Comparison of ENCODE assay signal across 17 cellular contexts in genomic region chr9:121889990-121890563, GRCh38.
A peak's percentile ranks its signal among the peaks of the same experiment; 100 is the strongest.
DNase-seq lines count a peak whose midpoint lies in the region; ATAC-seq and TF ChIP-seq lines count a peak whose summit lies in the region.
"Had no signal": no experiment of that assay in that cellular context is flagged by ENCODE, and none has a peak within 500 bp of the region (broad histone marks: within the 10 kb centered on the region; RNA-seq: fewer than 3 reads in every experiment).

No MANE protein-coding gene starts in this region.

- ATAC-seq in stimulated activated naive CD8-positive, alpha-beta T cell treated with anti-CD3 and anti-CD28 coated beads, Interleukin-15, amount 100 ng/mL, for 72 hours = no peak
- ATAC-seq in HG02642 (IDR thresholded peaks at IDR 0.05; ENCODE audit: poor library complexity, unreplicated experiment) = no peak
- ATAC-seq: activated naive CD8-positive, alpha-beta T cell treated with anti-CD3 and anti-CD28 coated beads, Interleukin-2, amount 50 U/mL, for 24 hours; left colon; sciatic nerve had no signal

- DNase-seq in stimulated activated naive CD8-positive, alpha-beta T cell treated with anti-CD3 and anti-CD28 coated beads, Interleukin-15, amount 100 ng/mL, for 72 hours = no peak
- DNase-seq in T1000 (lab: John Stamatoyannopoulos, UW) = peak; percentile 27
- DNase-seq in fibroblast of mammary gland (ENCODE audit: low read depth) = peak; percentile 62
- DNase-seq in uterus = no peak
- DNase-seq in ascending aorta (ENCODE audit: low spot score in 2 of 2) = no peak
- no peak for DNase-seq in osteocyte (ENCODE audit: extremely low spot score, unreplicated experiment)
- DNase-seq: activated naive CD8-positive, alpha-beta T cell treated with anti-CD3 and anti-CD28 coated beads, Interleukin-2, amount 50 U/mL, for 24 hours; cerebellar nuclear complex; foreskin melanocyte; left colon; NCI-H2081; NCI-H69; stimulated activated CD4-positive, alpha-beta T cell treated with anti-CD3 and anti-CD28 coated beads, Interleukin-2, amount 100 ng/mL, for 24 hours had no signal

- intact Hi-C loops in uterus (cut with DNase I; ENCODE audit: low total_unique reads) = no loop called here
- intact Hi-C loops in ascending aorta (cut with DNase I) = no loop called here

- H3K4me3 ChIP-seq in fibroblast of mammary gland (ENCODE audit: control insufficient read depth, low read depth, low read length) = no peak overlapping the region
- H3K4me3 ChIP-seq in uterus = no peak overlapping the region
- no peak overlapping the region for H3K4me3 ChIP-seq in ascending aorta

- TF ChIP-seq CTCF in fibroblast of mammary gland (conservative IDR thresholded peaks at IDR 0.05; ENCODE audit: control insufficient read depth, insufficient read depth, low read depth, low read length) (no peak), uterus (IDR thresholded peaks at IDR 0.05) (no peak), ascending aorta (IDR thresholded peaks at IDR 0.05) (no peak), osteocyte (IDR thresholded peaks at IDR 0.05) (no peak)

- H3K27ac ChIP-seq in uterus (no peak overlapping the region), ascending aorta (no peak overlapping the region)
- H3K27ac ChIP-seq: neutrophil had no signal

- H3K9me3 ChIP-seq in uterus (no peaks in the 10 kb centered on the region), ascending aorta (no peaks in the 10 kb centered on the region)
- H3K9me3 ChIP-seq: neutrophil had no signal

- no peaks in the 10 kb centered on the region for H3K9me3 Mint-ChIP-seq in stimulated activated naive CD8-positive, alpha-beta T cell treated with anti-CD3 and anti-CD28 coated beads, Interleukin-15, Interleukin-2, amounts not matched to agents 100 ng/mL and 50 ng/mL, for 24 hours
- no peaks in the 10 kb centered on the region for H3K9me3 Mint-ChIP-seq in stimulated activated naive CD8-positive, alpha-beta T cell treated with anti-CD3 and anti-CD28 coated beads, Interleukin-15, amount 100 ng/mL, for 72 hours
- H3K9me3 Mint-ChIP-seq in osteocyte (ENCODE audit: unreplicated experiment) = no peaks in the 10 kb centered on the region
- H3K9me3 Mint-ChIP-seq: activated naive CD8-positive, alpha-beta T cell treated with anti-CD3 and anti-CD28 coated beads, Interleukin-2, amount 50 U/mL, for 24 hours had no signal

- peak overlapping the region; percentile 23 for H3K27ac Mint-ChIP-seq in stimulated activated naive CD8-positive, alpha-beta T cell treated with anti-CD3 and anti-CD28 coated beads, Interleukin-15, Interleukin-2, amounts not matched to agents 100 ng/mL and 50 ng/mL, for 24 hours
- no peak overlapping the region for H3K27ac Mint-ChIP-seq in stimulated activated naive CD8-positive, alpha-beta T cell treated with anti-CD3 and anti-CD28 coated beads, Interleukin-15, amount 100 ng/mL, for 72 hours
- no peak overlapping the region for H3K27ac Mint-ChIP-seq in osteocyte (ENCODE audit: unreplicated experiment)
- H3K27ac Mint-ChIP-seq: activated naive CD8-positive, alpha-beta T cell treated with anti-CD3 and anti-CD28 coated beads, Interleukin-2, amount 50 U/mL, for 24 hours had no signal

- H3K4me1 Mint-ChIP-seq in stimulated activated naive CD8-positive, alpha-beta T cell treated with anti-CD3 and anti-CD28 coated beads, Interleukin-15, Interleukin-2, amounts not matched to agents 100 ng/mL and 50 ng/mL, for 24 hours (ENCODE audit: low read depth) = peaks cover 19% of the 10 kb centered on the region
- peaks cover 36% of the 10 kb centered on the region for H3K4me1 Mint-ChIP-seq in stimulated activated naive CD8-positive, alpha-beta T cell treated with anti-CD3 and anti-CD28 coated beads, Interleukin-15, amount 100 ng/mL, for 72 hours
- peaks cover 49% of the 10 kb centered on the region for H3K4me1 Mint-ChIP-seq in osteocyte (ENCODE audit: unreplicated experiment)

- no peaks in the 10 kb centered on the region for H3K36me3 Mint-ChIP-seq in stimulated activated naive CD8-positive, alpha-beta T cell treated with anti-CD3 and anti-CD28 coated beads, Interleukin-15, Interleukin-2, amounts not matched to agents 100 ng/mL and 50 ng/mL, for 24 hours (ENCODE audit: low read depth)
- no peaks in the 10 kb centered on the region for H3K36me3 Mint-ChIP-seq in osteocyte (ENCODE audit: unreplicated experiment)

- no peaks in the 10 kb centered on the region for H3K36me3 ChIP-seq in uterus
- no peaks in the 10 kb centered on the region for H3K36me3 ChIP-seq in ascending aorta
- H3K36me3 ChIP-seq: neutrophil had no signal

- H3K27me3 Mint-ChIP-seq in stimulated activated naive CD8-positive, alpha-beta T cell treated with anti-CD3 and anti-CD28 coated beads, Interleukin-15, Interleukin-2, amounts not matched to agents 100 ng/mL and 50 ng/mL, for 24 hours = no peaks in the 10 kb centered on the region
- no peaks in the 10 kb centered on the region for H3K27me3 Mint-ChIP-seq in stimulated activated naive CD8-positive, alpha-beta T cell treated with anti-CD3 and anti-CD28 coated beads, Interleukin-15, amount 100 ng/mL, for 72 hours
- H3K27me3 Mint-ChIP-seq in osteocyte (ENCODE audit: unreplicated experiment) = no peaks in the 10 kb centered on the region
- H3K27me3 Mint-ChIP-seq: activated naive CD8-positive, alpha-beta T cell treated with anti-CD3 and anti-CD28 coated beads, Interleukin-2, amount 50 U/mL, for 24 hours had no signal

- TF ChIP-seq POLR2A in uterus (IDR thresholded peaks at IDR 0.05) = no peak

- H3K4me3 Mint-ChIP-seq in stimulated activated naive CD8-positive, alpha-beta T cell treated with anti-CD3 and anti-CD28 coated beads, Interleukin-15, Interleukin-2, amounts not matched to agents 100 ng/mL and 50 ng/mL, for 24 hours = no peak overlapping the region
- H3K4me3 Mint-ChIP-seq in stimulated activated naive CD8-positive, alpha-beta T cell treated with anti-CD3 and anti-CD28 coated beads, Interleukin-15, amount 100 ng/mL, for 72 hours = no peak overlapping the region
- H3K4me3 Mint-ChIP-seq in osteocyte (ENCODE audit: unreplicated experiment) = no peak overlapping the region
- H3K4me3 Mint-ChIP-seq: activated naive CD8-positive, alpha-beta T cell treated with anti-CD3 and anti-CD28 coated beads, Interleukin-2, amount 50 U/mL, for 24 hours had no signal

- H3K27me3 ChIP-seq in uterus (no peaks in the 10 kb centered on the region), ascending aorta (no peaks in the 10 kb centered on the region)
- H3K27me3 ChIP-seq: neutrophil had no signal

- H3K4me1 ChIP-seq in uterus (no peaks in the 10 kb centered on the region), ascending aorta (no peaks in the 10 kb centered on the region)

Comparison
In these comparisons a context has a peak if more than half of its experiments do, and no peak if none do; other contexts are left out.
1. DNase-seq: peak in T1000 (single experiment) and fibroblast of mammary gland (single experiment); none in stimulated activated naive CD8-positive, alpha-beta T cell treated with anti-CD3 and anti-CD28 coated beads, Interleukin-15, amount 100 ng/mL, for 72 hours (0 of 2), uterus (0 of 2), ascending aorta (0 of 2) and osteocyte (single experiment).